ENCODE assay signal across 22 cellular contexts in genomic region chr3:8659242-8659641, GRCh38. TPM values are rescaled to one million over a fixed set of nuclear protein-coding genes. Genes with fewer than 3 reads are reported as not detected.
A peak's percentile ranks its signal among the peaks of the same experiment; 100 is the strongest.
DNase-seq lines count a peak whose midpoint lies in the region; ATAC-seq and TF ChIP-seq lines count a peak whose summit lies in the region.
"Had no signal": no experiment of that assay in that cellular context is flagged by ENCODE, and none has a peak within 500 bp of the region (broad histone marks: within the 10 kb centered on the region; RNA-seq: fewer than 3 reads in every experiment).

No MANE protein-coding gene starts in this region.

- H3K27ac ChIP-seq in ascending aorta (peak overlapping the region; percentile 76 to 87), thyroid gland (peak overlapping the region in 2 of 3 donors; percentile 82 to 87)
- H3K27ac ChIP-seq: prostate gland had no signal

- DNase-seq in cardiac septum (ENCODE audit: low spot score), result peak; percentile 66
- DNase-seq in Right ventricle myocardium inferior (ENCODE audit: missing footprints), result no peak
- no peak for DNase-seq in ascending aorta (ENCODE audit: low spot score in 2 of 2)
- DNase-seq in thyroid gland, result no peak
- DNase-seq in HCEC 1CT, result no peak
- no peak for DNase-seq in type B pancreatic cell (ENCODE audit: extremely low spot score, unreplicated experiment)
- DNase-seq: activated CD4-positive, alpha-beta memory T cell treated with anti-CD3 and anti-CD28 coated beads for 36 hours; activated effector memory CD4-positive, alpha-beta T cell treated with anti-CD3 and anti-CD28 coated beads, Interleukin-2, amount 50 U/mL, for 16 hours; effector CD4-positive, alpha-beta T cell; gastrocnemius medialis; Kasumi-1; mesenchymal stem cell; NCI-H1092; NCI-H524; stimulated activated CD4-positive, alpha-beta T cell treated with anti-CD3 and anti-CD28 coated beads, Interleukin-4, amount 100 ng/mL, for 4 hours had no signal

- peaks cover 78% of the 10 kb centered on the region for H3K4me1 Mint-ChIP-seq in nephron
- peaks cover 37% of the 10 kb centered on the region for H3K4me1 Mint-ChIP-seq in type B pancreatic cell (ENCODE audit: unreplicated experiment)
- H3K4me1 Mint-ChIP-seq: central memory CD8-positive, alpha-beta T cell had no signal

- peaks cover 23 to 48% of the 10 kb centered on the region in 2 donors for H3K4me1 ChIP-seq in ascending aorta
- H3K4me1 ChIP-seq in thyroid gland, result peaks cover 20 to 29% of the 10 kb centered on the region in 2 donors
- H3K4me1 ChIP-seq: prostate gland had no signal

- ATAC-seq in Right ventricle myocardium inferior (no peak), HG03025 (IDR thresholded peaks at IDR 0.05; ENCODE audit: low FRiP score, unreplicated experiment) (no peak)
- ATAC-seq: natural killer cell treated with Interleukin-12 subunit alpha and Interleukin-12 subunit beta and Interleukin-15 and Interleukin-18, amount 100 ng/mL, for 72 hours had no signal

- peak overlapping the region; percentile 88 to 93 (median 89) for H3K27ac Mint-ChIP-seq in nephron
- H3K27ac Mint-ChIP-seq in type B pancreatic cell, result no peak overlapping the region
- H3K27ac Mint-ChIP-seq: activated CD4-positive, alpha-beta memory T cell treated with anti-CD3 and anti-CD28 coated beads for 36 hours; CD14-positive monocyte; natural killer cell treated with Interleukin-12 subunit alpha and Interleukin-12 subunit beta and Interleukin-15 and Interleukin-18, amount 100 ng/mL, for 72 hours had no signal

- no peaks in the 10 kb centered on the region for H3K27me3 Mint-ChIP-seq in nephron (ENCODE audit: low read depth)
- H3K27me3 Mint-ChIP-seq in type B pancreatic cell, result peaks cover 13% of the 10 kb centered on the region

- H3K27me3 ChIP-seq in ascending aorta, result no peaks in the 10 kb centered on the region
- H3K27me3 ChIP-seq in thyroid gland, result no peaks in the 10 kb centered on the region
- H3K27me3 ChIP-seq: esophagus muscularis mucosa, gastrocnemius medialis had no signal

- no peak for TF ChIP-seq POLR2A in thyroid gland (IDR thresholded peaks at IDR 0.05)

- WGBS in thyroid gland, 2 donors, result 91 to 94% methylated on average over 4 of the region's 4 CpGs

- H3K4me3 Mint-ChIP-seq in nephron, result peak overlapping the region in 1 of 3 experiments; percentile 34
- H3K4me3 Mint-ChIP-seq in type B pancreatic cell, result no peak overlapping the region
- H3K4me3 Mint-ChIP-seq: activated CD4-positive, alpha-beta memory T cell treated with anti-CD3 and anti-CD28 coated beads for 36 hours; CD14-positive monocyte; central memory CD8-positive, alpha-beta T cell; natural killer cell treated with Interleukin-12 subunit alpha and Interleukin-12 subunit beta and Interleukin-15 and Interleukin-18, amount 100 ng/mL, for 72 hours had no signal

- no peaks in the 10 kb centered on the region for H3K36me3 ChIP-seq in ascending aorta
- H3K36me3 ChIP-seq in thyroid gland, result no peaks in the 10 kb centered on the region
- H3K36me3 ChIP-seq: esophagus muscularis mucosa, gastrocnemius medialis, prostate gland had no signal

- H3K9me3 ChIP-seq in ascending aorta (no peaks in the 10 kb centered on the region), thyroid gland (no peaks in the 10 kb centered on the region)
- H3K9me3 ChIP-seq: esophagus muscularis mucosa, gastrocnemius medialis, prostate gland had no signal

- H3K4me3 ChIP-seq in ascending aorta (no peak overlapping the region), thyroid gland (replicated peaks in 1 of 3) (no peak overlapping the region)
- H3K4me3 ChIP-seq: esophagus muscularis mucosa, gastrocnemius medialis, prostate gland had no signal

- intact Hi-C loops in cardiac septum (cut with DNase I), result loop anchor here (5.0 kb wide), 1 partner anchor 162 kb away; no protein-coding TSS in a partner anchor
- intact Hi-C loops in Right ventricle myocardium inferior (cut with DNase I), result no loop called here
- intact Hi-C loops in ascending aorta (cut with DNase I), result loop anchor here (2.0 kb wide), 1 partner anchor 216 kb away; no protein-coding TSS in a partner anchor
- intact Hi-C loops in thyroid gland (cut with DNase I), result no loop called here

- H3K36me3 Mint-ChIP-seq in nephron (ENCODE audit: low read depth) (no peaks in the 10 kb centered on the region), type B pancreatic cell (peaks cover 5% of the 10 kb centered on the region)
- H3K36me3 Mint-ChIP-seq: activated CD4-positive, alpha-beta memory T cell treated with anti-CD3 and anti-CD28 coated beads for 36 hours; CD14-positive monocyte; natural killer cell treated with Interleukin-12 subunit alpha and Interleukin-12 subunit beta and Interleukin-15 and Interleukin-18, amount 100 ng/mL, for 72 hours had no signal

- H3K9me3 Mint-ChIP-seq in nephron (peaks cover 2% of the 10 kb centered on the region), type B pancreatic cell (peaks cover 7% of the 10 kb centered on the region)
- H3K9me3 Mint-ChIP-seq: CD14-positive monocyte had no signal

- TF ChIP-seq CTCF in ascending aorta (IDR thresholded peaks at IDR 0.05), result no peak
- TF ChIP-seq CTCF in nephron (IDR thresholded peaks at IDR 0.05; ENCODE audit: unreplicated experiment in 3 of 3), result no peak
- no peak for TF ChIP-seq CTCF in thyroid gland (IDR thresholded peaks at IDR 0.05)
- TF ChIP-seq CTCF in type B pancreatic cell (conservative IDR thresholded peaks at IDR 0.05), result no peak

RNA-seq across cellular contexts. Expression of gene SSUH2, which starts 14.6 kb away (rescaled TPM):
- 2.4 TPM for total RNA-seq in cardiac septum
- 1.0 TPM for total RNA-seq in Right ventricle myocardium inferior
- not detected for total RNA-seq in ascending aorta
- total RNA-seq in thyroid gland, result 1 to 10 TPM in 1 of 4 donors, under 1 TPM in 2, not detected in 1; 0.11 to 1.0 (median 0.42) TPM
- 0.45 and 1.4 TPM in 2 replicates for total RNA-seq in type B pancreatic cell (ENCODE audit: low replicate concordance)
- total RNA-seq: activated CD4-positive, alpha-beta memory T cell treated with anti-CD3 and anti-CD28 coated beads for 36 hours; natural killer cell treated with Interleukin-12 subunit alpha and Interleukin-12 subunit beta and Interleukin-15 and Interleukin-18, amount 100 ng/mL, for 72 hours had no signal

Comparison
In these comparisons a context has a peak if more than half of its experiments do, and no peak if none do; other contexts are left out.
1. intact Hi-C loops: an anchor here in cardiac septum (5.0 kb wide) and ascending aorta (2.0 kb wide); none called in Right ventricle myocardium inferior and thyroid gland.